Comparison of ENCODE assay signal across 1 cellular context in the genomic region with DNA sequence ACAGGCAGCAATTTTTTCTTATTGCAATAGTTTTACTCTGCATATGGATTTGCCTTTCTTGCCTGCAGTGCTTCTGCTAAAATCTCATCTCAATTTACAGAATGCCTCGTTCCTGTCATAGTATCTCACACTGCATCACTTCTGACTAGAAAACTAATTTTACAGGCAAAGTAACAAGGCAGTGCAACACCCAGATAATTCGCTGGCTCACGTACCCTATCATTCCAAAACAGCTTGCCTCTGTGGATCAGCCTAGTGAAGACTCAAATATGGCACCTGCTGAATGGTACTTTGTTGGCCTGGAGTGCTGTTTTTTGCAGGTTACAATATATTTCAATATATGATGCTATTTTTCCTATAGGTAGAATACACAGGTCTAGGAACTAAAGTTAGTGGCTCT.
TF ChIP-seq lines count a peak whose summit lies in the region.

No MANE protein-coding gene starts in this region.

TF ChIP-seq in K562, 482 proteins besides CTCF, POLR2A, EP300 and RAD21 (continued from another document):
- TF ChIP-seq, protein P1, sequence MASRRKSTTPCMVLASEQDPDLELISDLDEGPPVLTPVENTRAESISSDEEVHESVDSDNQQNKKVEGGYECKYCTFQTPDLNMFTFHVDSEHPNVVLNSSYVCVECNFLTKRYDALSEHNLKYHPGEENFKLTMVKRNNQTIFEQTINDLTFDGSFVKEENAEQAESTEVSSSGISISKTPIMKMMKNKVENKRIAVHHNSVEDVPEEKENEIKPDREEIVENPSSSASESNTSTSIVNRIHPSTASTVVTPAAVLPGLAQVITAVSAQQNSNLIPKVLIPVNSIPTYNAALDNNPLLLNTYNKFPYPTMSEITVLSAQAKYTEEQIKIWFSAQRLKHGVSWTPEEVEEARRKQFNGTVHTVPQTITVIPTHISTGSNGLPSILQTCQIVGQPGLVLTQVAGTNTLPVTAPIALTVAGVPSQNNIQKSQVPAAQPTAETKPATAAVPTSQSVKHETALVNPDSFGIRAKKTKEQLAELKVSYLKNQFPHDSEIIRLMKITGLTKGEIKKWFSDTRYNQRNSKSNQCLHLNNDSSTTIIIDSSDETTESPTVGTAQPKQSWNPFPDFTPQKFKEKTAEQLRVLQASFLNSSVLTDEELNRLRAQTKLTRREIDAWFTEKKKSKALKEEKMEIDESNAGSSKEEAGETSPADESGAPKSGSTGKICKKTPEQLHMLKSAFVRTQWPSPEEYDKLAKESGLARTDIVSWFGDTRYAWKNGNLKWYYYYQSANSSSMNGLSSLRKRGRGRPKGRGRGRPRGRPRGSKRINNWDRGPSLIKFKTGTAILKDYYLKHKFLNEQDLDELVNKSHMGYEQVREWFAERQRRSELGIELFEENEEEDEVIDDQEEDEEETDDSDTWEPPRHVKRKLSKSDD (conservative IDR thresholded peaks at IDR 0.05; ENCODE audit: low read length), result no peak
- TF ChIP-seq NR2C2 (CRISPR knock-in tag; IDR thresholded peaks at IDR 0.05) (no peak), NR2C2 (tag; IDR thresholded peaks at IDR 0.05) (no peak), ZNF197 (CRISPR knock-in tag; IDR thresholded peaks at IDR 0.05; ENCODE audit: low read depth) (no peak), TCF15 (CRISPR knock-in tag; IDR thresholded peaks at IDR 0.05) (no peak), GABPA (tag; conservative IDR thresholded peaks at IDR 0.05; ENCODE audit: low read depth) (no peak), CREBBP (IDR thresholded peaks at IDR 0.05; ENCODE audit: low read depth, low read length) (no peak), SIN3B (IDR thresholded peaks at IDR 0.05; ENCODE audit: low read depth) (no peak), ZNF23 (CRISPR knock-in tag; IDR thresholded peaks at IDR 0.05) (no peak), TAF7 (tag; IDR thresholded peaks at IDR 0.05) (no peak), ZNF785 (CRISPR knock-in tag; IDR thresholded peaks at IDR 0.05) (no peak), ETV1 (tag; conservative IDR thresholded peaks at IDR 0.05; ENCODE audit: low read depth) (no peak), ZEB2 (IDR thresholded peaks at IDR 0.05) (no peak), GATAD2B (IDR thresholded peaks at IDR 0.05; ENCODE audit: borderline replicate concordance) (no peak), KHSRP (IDR thresholded peaks at IDR 0.05) (no peak), CBFA2T2 (conservative IDR thresholded peaks at IDR 0.05) (peak; percentile 70), HNRNPL (IDR thresholded peaks at IDR 0.05; ENCODE audit: low read depth, low read length) (no peak), SMARCA5 (IDR thresholded peaks at IDR 0.05) (no peak), ZNF764 (CRISPR knock-in tag; IDR thresholded peaks at IDR 0.05; ENCODE audit: low read depth) (no peak), BRD4 (IDR thresholded peaks at IDR 0.05) (no peak), HEY1 (CRISPR knock-in tag; IDR thresholded peaks at IDR 0.05; ENCODE audit: borderline replicate concordance) (no peak), BACH1 (tag; IDR thresholded peaks at IDR 0.05) (no peak), ZNF76 (CRISPR knock-in tag; IDR thresholded peaks at IDR 0.05; ENCODE audit: borderline replicate concordance) (no peak), PCBP2 (IDR thresholded peaks at IDR 0.05; ENCODE audit: low read depth, low read length, poor library complexity, severe bottlenecking) (no peak), ARID1B (IDR thresholded peaks at IDR 0.05) (peak; percentile 71)
- TF ChIP-seq, protein P2, sequence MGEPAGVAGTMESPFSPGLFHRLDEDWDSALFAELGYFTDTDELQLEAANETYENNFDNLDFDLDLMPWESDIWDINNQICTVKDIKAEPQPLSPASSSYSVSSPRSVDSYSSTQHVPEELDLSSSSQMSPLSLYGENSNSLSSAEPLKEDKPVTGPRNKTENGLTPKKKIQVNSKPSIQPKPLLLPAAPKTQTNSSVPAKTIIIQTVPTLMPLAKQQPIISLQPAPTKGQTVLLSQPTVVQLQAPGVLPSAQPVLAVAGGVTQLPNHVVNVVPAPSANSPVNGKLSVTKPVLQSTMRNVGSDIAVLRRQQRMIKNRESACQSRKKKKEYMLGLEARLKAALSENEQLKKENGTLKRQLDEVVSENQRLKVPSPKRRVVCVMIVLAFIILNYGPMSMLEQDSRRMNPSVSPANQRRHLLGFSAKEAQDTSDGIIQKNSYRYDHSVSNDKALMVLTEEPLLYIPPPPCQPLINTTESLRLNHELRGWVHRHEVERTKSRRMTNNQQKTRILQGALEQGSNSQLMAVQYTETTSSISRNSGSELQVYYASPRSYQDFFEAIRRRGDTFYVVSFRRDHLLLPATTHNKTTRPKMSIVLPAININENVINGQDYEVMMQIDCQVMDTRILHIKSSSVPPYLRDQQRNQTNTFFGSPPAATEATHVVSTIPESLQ (CRISPR knock-in tag; IDR thresholded peaks at IDR 0.05), result no peak
- TF ChIP-seq, protein P3, sequence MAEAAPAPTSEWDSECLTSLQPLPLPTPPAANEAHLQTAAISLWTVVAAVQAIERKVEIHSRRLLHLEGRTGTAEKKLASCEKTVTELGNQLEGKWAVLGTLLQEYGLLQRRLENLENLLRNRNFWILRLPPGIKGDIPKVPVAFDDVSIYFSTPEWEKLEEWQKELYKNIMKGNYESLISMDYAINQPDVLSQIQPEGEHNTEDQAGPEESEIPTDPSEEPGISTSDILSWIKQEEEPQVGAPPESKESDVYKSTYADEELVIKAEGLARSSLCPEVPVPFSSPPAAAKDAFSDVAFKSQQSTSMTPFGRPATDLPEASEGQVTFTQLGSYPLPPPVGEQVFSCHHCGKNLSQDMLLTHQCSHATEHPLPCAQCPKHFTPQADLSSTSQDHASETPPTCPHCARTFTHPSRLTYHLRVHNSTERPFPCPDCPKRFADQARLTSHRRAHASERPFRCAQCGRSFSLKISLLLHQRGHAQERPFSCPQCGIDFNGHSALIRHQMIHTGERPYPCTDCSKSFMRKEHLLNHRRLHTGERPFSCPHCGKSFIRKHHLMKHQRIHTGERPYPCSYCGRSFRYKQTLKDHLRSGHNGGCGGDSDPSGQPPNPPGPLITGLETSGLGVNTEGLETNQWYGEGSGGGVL (CRISPR knock-in tag; IDR thresholded peaks at IDR 0.05), result no peak
- TF ChIP-seq, protein P4, sequence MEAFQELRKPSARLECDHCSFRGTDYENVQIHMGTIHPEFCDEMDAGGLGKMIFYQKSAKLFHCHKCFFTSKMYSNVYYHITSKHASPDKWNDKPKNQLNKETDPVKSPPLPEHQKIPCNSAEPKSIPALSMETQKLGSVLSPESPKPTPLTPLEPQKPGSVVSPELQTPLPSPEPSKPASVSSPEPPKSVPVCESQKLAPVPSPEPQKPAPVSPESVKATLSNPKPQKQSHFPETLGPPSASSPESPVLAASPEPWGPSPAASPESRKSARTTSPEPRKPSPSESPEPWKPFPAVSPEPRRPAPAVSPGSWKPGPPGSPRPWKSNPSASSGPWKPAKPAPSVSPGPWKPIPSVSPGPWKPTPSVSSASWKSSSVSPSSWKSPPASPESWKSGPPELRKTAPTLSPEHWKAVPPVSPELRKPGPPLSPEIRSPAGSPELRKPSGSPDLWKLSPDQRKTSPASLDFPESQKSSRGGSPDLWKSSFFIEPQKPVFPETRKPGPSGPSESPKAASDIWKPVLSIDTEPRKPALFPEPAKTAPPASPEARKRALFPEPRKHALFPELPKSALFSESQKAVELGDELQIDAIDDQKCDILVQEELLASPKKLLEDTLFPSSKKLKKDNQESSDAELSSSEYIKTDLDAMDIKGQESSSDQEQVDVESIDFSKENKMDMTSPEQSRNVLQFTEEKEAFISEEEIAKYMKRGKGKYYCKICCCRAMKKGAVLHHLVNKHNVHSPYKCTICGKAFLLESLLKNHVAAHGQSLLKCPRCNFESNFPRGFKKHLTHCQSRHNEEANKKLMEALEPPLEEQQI (IDR thresholded peaks at IDR 0.05), result no peak
- TF ChIP-seq, protein P5, sequence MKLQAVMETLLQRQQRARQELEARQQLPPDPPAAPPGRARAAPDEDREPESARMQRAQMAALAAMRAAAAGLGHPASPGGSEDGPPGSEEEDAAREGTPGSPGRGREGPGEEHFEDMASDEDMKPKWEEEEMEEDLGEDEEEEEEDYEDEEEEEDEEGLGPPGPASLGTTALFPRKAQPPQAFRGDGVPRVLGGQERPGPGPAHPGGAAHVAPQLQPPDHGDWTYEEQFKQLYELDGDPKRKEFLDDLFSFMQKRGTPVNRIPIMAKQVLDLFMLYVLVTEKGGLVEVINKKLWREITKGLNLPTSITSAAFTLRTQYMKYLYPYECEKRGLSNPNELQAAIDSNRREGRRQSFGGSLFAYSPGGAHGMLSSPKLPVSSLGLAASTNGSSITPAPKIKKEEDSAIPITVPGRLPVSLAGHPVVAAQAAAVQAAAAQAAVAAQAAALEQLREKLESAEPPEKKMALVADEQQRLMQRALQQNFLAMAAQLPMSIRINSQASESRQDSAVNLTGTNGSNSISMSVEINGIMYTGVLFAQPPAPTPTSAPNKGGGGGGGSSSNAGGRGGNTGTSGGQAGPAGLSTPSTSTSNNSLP (IDR thresholded peaks at IDR 0.05; ENCODE audit: borderline replicate concordance, low read depth, low read length), result no peak
- TF ChIP-seq, protein P6, sequence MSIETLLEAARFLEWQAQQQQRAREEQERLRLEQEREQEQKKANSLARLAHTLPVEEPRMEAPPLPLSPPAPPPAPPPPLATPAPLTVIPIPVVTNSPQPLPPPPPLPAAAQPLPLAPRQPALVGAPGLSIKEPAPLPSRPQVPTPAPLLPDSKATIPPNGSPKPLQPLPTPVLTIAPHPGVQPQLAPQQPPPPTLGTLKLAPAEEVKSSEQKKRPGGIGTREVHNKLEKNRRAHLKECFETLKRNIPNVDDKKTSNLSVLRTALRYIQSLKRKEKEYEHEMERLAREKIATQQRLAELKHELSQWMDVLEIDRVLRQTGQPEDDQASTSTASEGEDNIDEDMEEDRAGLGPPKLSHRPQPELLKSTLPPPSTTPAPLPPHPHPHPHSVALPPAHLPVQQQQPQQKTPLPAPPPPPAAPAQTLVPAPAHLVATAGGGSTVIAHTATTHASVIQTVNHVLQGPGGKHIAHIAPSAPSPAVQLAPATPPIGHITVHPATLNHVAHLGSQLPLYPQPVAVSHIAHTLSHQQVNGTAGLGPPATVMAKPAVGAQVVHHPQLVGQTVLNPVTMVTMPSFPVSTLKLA (conservative IDR thresholded peaks at IDR 0.05), result no peak
